Comparison of ENCODE assay signal across 2 cellular contexts in genomic region chr4:122009524-122009923, GRCh38.
TF ChIP-seq lines count a peak whose summit lies in the region.

No MANE protein-coding gene starts in this region.

TF ChIP-seq in IMR-90, 13 proteins besides CTCF, POLR2A, EP300 and RAD21 (continued from another document):
- TF ChIP-seq MXI1 (IDR thresholded peaks at IDR 0.05; ENCODE audit: borderline replicate concordance, low read depth, low read length): no peak
- TF ChIP-seq CHD1 (IDR thresholded peaks at IDR 0.05; ENCODE audit: low read depth, low read length): no peak

TF ChIP-seq in WTC11, 78 proteins besides CTCF, POLR2A, EP300 and RAD21 (continued from another document):
- TF ChIP-seq, protein P1, sequence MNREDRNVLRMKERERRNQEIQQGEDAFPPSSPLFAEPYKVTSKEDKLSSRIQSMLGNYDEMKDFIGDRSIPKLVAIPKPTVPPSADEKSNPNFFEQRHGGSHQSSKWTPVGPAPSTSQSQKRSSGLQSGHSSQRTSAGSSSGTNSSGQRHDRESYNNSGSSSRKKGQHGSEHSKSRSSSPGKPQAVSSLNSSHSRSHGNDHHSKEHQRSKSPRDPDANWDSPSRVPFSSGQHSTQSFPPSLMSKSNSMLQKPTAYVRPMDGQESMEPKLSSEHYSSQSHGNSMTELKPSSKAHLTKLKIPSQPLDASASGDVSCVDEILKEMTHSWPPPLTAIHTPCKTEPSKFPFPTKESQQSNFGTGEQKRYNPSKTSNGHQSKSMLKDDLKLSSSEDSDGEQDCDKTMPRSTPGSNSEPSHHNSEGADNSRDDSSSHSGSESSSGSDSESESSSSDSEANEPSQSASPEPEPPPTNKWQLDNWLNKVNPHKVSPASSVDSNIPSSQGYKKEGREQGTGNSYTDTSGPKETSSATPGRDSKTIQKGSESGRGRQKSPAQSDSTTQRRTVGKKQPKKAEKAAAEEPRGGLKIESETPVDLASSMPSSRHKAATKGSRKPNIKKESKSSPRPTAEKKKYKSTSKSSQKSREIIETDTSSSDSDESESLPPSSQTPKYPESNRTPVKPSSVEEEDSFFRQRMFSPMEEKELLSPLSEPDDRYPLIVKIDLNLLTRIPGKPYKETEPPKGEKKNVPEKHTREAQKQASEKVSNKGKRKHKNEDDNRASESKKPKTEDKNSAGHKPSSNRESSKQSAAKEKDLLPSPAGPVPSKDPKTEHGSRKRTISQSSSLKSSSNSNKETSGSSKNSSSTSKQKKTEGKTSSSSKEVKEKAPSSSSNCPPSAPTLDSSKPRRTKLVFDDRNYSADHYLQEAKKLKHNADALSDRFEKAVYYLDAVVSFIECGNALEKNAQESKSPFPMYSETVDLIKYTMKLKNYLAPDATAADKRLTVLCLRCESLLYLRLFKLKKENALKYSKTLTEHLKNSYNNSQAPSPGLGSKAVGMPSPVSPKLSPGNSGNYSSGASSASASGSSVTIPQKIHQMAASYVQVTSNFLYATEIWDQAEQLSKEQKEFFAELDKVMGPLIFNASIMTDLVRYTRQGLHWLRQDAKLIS (CRISPR knock-in tag; IDR thresholded peaks at IDR 0.05; ENCODE audit: borderline replicate concordance): no peak
- TF ChIP-seq ZNF263 (CRISPR knock-in tag; IDR thresholded peaks at IDR 0.05; ENCODE audit: low read depth): no peak
- no peak for TF ChIP-seq CREM (CRISPR knock-in tag; IDR thresholded peaks at IDR 0.05)
- TF ChIP-seq, protein P2, sequence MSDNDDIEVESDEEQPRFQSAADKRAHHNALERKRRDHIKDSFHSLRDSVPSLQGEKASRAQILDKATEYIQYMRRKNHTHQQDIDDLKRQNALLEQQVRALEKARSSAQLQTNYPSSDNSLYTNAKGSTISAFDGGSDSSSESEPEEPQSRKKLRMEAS (CRISPR knock-in tag; IDR thresholded peaks at IDR 0.05): no peak
- TF ChIP-seq EMX1 (CRISPR knock-in tag; IDR thresholded peaks at IDR 0.05): no peak
